2 cellular contexts compared by ENCODE assay signal in the genomic region with DNA sequence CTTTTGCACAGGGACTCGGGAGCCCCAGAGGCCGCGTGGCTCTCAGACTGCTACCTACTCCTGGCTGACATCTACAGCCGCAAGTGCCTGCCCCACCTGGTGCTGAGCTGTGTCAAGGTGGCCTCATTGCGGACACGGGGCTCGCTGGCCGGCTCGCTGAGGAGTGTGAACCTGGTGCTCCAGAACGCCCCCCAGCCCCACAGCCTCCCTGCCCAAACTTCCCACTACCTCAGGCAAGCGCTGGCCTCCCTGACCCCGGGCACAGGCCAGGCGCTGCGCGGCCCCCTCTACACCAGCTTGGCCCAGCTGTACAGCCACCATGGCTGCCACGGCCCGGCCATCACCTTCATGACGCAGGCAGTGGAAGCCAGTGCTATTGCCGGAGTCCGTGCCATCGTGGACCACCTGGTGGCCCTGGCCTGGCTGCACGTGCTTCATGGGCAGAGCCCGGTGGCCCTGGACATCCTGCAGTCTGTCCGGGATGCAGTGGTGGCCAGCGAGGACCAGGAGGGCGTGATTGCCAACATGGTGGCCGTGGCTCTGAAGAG.
A peak's percentile ranks its signal among the peaks of the same experiment; 100 is the strongest.
TF ChIP-seq lines count a peak whose summit lies in the region.

No MANE protein-coding gene starts in this region.

TF ChIP-seq in IMR-90, 13 proteins besides CTCF, POLR2A, EP300 and RAD21:
- TF ChIP-seq, protein P1, sequence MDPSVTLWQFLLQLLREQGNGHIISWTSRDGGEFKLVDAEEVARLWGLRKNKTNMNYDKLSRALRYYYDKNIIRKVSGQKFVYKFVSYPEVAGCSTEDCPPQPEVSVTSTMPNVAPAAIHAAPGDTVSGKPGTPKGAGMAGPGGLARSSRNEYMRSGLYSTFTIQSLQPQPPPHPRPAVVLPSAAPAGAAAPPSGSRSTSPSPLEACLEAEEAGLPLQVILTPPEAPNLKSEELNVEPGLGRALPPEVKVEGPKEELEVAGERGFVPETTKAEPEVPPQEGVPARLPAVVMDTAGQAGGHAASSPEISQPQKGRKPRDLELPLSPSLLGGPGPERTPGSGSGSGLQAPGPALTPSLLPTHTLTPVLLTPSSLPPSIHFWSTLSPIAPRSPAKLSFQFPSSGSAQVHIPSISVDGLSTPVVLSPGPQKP (IDR thresholded peaks at IDR 0.05; ENCODE audit: borderline replicate concordance, low read depth, low read length): no peak
- TF ChIP-seq SMC3 (IDR thresholded peaks at IDR 0.05; ENCODE audit: low read depth, low read length): no peak
- TF ChIP-seq, protein P2, sequence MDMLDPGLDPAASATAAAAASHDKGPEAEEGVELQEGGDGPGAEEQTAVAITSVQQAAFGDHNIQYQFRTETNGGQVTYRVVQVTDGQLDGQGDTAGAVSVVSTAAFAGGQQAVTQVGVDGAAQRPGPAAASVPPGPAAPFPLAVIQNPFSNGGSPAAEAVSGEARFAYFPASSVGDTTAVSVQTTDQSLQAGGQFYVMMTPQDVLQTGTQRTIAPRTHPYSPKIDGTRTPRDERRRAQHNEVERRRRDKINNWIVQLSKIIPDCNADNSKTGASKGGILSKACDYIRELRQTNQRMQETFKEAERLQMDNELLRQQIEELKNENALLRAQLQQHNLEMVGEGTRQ (IDR thresholded peaks at IDR 0.05; ENCODE audit: low read depth, low read length): no peak
- TF ChIP-seq MAZ (IDR thresholded peaks at IDR 0.05; ENCODE audit: borderline replicate concordance, low read depth, low read length): no peak
- no peak for TF ChIP-seq NFE2L2 (IDR thresholded peaks at IDR 0.05; ENCODE audit: low read depth, low read length)
- TF ChIP-seq MAFK (IDR thresholded peaks at IDR 0.05; ENCODE audit: low read depth, low read length): no peak

TF ChIP-seq in HepG2, 621 proteins besides CTCF, POLR2A, EP300 and RAD21:
- peak; percentile 47 for TF ChIP-seq RBFOX2 (IDR thresholded peaks at IDR 0.05; ENCODE audit: low read depth, low read length)
- peak; percentile 75 for TF ChIP-seq ZC3H13 (CRISPR knock-in tag; IDR thresholded peaks at IDR 0.05)
- TF ChIP-seq, protein P3, sequence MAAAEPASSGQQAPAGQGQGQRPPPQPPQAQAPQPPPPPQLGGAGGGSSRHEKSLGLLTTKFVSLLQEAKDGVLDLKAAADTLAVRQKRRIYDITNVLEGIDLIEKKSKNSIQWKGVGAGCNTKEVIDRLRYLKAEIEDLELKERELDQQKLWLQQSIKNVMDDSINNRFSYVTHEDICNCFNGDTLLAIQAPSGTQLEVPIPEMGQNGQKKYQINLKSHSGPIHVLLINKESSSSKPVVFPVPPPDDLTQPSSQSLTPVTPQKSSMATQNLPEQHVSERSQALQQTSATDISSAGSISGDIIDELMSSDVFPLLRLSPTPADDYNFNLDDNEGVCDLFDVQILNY (CRISPR knock-in tag; conservative IDR thresholded peaks at IDR 0.05): no peak
- TF ChIP-seq AGO2 (optimal IDR thresholded peaks at IDR 0.05; ENCODE audit: low read depth, low read length): peak; percentile 65
